Comparison of ENCODE assay signal across 22 cellular contexts in genomic region chr3:52870471-52870870, GRCh38. TPM values are rescaled to one million over a fixed set of nuclear protein-coding genes. Genes with fewer than 3 reads are reported as not detected.
DNase-seq lines count a peak whose midpoint lies in the region; ATAC-seq, FAIRE-seq and TF ChIP-seq lines count a peak whose summit lies in the region.
"Had no signal": no experiment of that assay in that cellular context is flagged by ENCODE, and none has a peak within 500 bp of the region (broad histone marks: within the 10 kb centered on the region; RNA-seq: fewer than 3 reads in every experiment).

No MANE protein-coding gene starts in this region.

- DNase-seq in HTR-8/SVneo (ENCODE audit: insufficient read length, low spot score) (no peak), mesenchymal stem cell (no peak), mammary epithelial cell (no peak), RPMI8226 (no peak), 8988T (no peak)
- DNase-seq in stimulated activated effector memory CD8-positive, alpha-beta T cell treated with anti-CD3 and anti-CD28 coated beads, Interleukin-12 subunit alpha, Interleukin-12 subunit beta, amount 100 ng/mL, for 72 hours (ENCODE audit: low spot score in 2 of 2): no peak
- DNase-seq: Calu3; CD4-positive, alpha-beta memory T cell; DMS 273 treated with DMSO at 0.1 percent for 48 hours; DMS53; DND-41; EL; HCEC 1CT; IMR-90; KBM-7 had no signal

- CTCF ChIA-PET in mammary epithelial cell (lab: Charles Lee; ENCODE audit: low non-redundant PET): no interaction called here

- H2BK5ac ChIP-seq in mesenchymal stem cell (ENCODE audit: low read depth, low read length, poor library complexity, severe bottlenecking): no peak overlapping the region

- no peak overlapping the region for H2BK12ac ChIP-seq in mesenchymal stem cell (ENCODE audit: low read length in 2 of 2)

- H3K9me3 Mint-ChIP-seq in stimulated activated effector memory CD8-positive, alpha-beta T cell treated with anti-CD3 and anti-CD28 coated beads, Interleukin-12 subunit alpha, Interleukin-12 subunit beta, amount 100 ng/mL, for 72 hours: peaks cover 2% of the 10 kb centered on the region

- H3K4ac ChIP-seq in mesenchymal stem cell (ENCODE audit: low read depth in 1 of 2, low read length in 2 of 2): no peak overlapping the region

- WGBS in mesenchymal stem cell: 98% methylated on average over 10 of the region's 10 CpGs
- 100% methylated on average over 9 of the region's 10 CpGs for WGBS in mammary epithelial cell (ENCODE audit: low coverage, missing lambda C conversion rate)

- no peak for ATAC-seq in stimulated activated effector memory CD8-positive, alpha-beta T cell treated with anti-CD3 and anti-CD28 coated beads, Interleukin-12 subunit alpha, Interleukin-12 subunit beta, amount 100 ng/mL, for 72 hours
- ATAC-seq: GM12878 had no signal

- H2AFZ ChIP-seq in mesenchymal stem cell (ENCODE audit: low read depth, low read length) (no peak overlapping the region), mammary epithelial cell (ENCODE audit: low read depth, low read length) (no peak overlapping the region)

- H3K4me1 ChIP-seq in BLaER1 (peaks cover 42% of the 10 kb centered on the region), mesenchymal stem cell (ENCODE audit: control insufficient read depth, insufficient read depth, low read depth, low read length) (no peaks in the 10 kb centered on the region), mammary epithelial cell (ENCODE audit: insufficient read depth, low read length) (no peaks in the 10 kb centered on the region)

- no peak overlapping the region for H2AK5ac ChIP-seq in mesenchymal stem cell (ENCODE audit: low read length, severe bottlenecking)

- in situ Hi-C loops in mammary epithelial cell (cut with MboI; ENCODE audit: low sequenced_read_pairs in 2 of 2): no loop called here

- no peak overlapping the region for H3K23ac ChIP-seq in mesenchymal stem cell (ENCODE audit: low read length in 2 of 2)

- H4K20me1 ChIP-seq in BLaER1 (peaks cover 54% of the 10 kb centered on the region), mammary epithelial cell (ENCODE audit: insufficient read depth, low read length) (no peaks in the 10 kb centered on the region)

- H3K18ac ChIP-seq in mesenchymal stem cell (ENCODE audit: low read depth in 1 of 2, low read length in 2 of 2): no peak overlapping the region

- H3K14ac ChIP-seq in mesenchymal stem cell (ENCODE audit: low read length in 2 of 2): no peak overlapping the region

- BruUV-seq in mammary epithelial cell (replicated peaks; lab: Mats Ljungman, UMichigan): no TSS peak

- TF ChIP-seq CTCF in mammary epithelial cell (conservative IDR thresholded peaks at IDR 0.05 in 1 of 2, IDR thresholded peaks at IDR 0.05 in 1 of 2; ENCODE audit: extremely low read depth in 1 of 2, insufficient read depth in 1 of 2, low read depth in 1 of 2, low read length in 2 of 2): no peak

- no peak overlapping the region for H2BK15ac ChIP-seq in mesenchymal stem cell (ENCODE audit: low read depth, poor library complexity, severe bottlenecking)

- peaks cover 5% of the 10 kb centered on the region for H3K36me3 Mint-ChIP-seq in stimulated activated effector memory CD8-positive, alpha-beta T cell treated with anti-CD3 and anti-CD28 coated beads, Interleukin-12 subunit alpha, Interleukin-12 subunit beta, amount 100 ng/mL, for 72 hours

- peaks cover 53% of the 10 kb centered on the region for H3K4me1 Mint-ChIP-seq in stimulated activated effector memory CD8-positive, alpha-beta T cell treated with anti-CD3 and anti-CD28 coated beads, Interleukin-12 subunit alpha, Interleukin-12 subunit beta, amount 100 ng/mL, for 72 hours

- H4K91ac ChIP-seq in mesenchymal stem cell (ENCODE audit: low read length): peak overlapping the region; percentile 12

- H3K4me2 ChIP-seq in BLaER1 (peak overlapping the region; percentile 31), mesenchymal stem cell (ENCODE audit: low read length, poor library complexity, severe bottlenecking) (no peak overlapping the region), mammary epithelial cell (ENCODE audit: insufficient read depth, low read depth, low read length) (no peak overlapping the region)

- H4K8ac ChIP-seq in mesenchymal stem cell (ENCODE audit: low read length): no peak overlapping the region

- H2BK120ac ChIP-seq in mesenchymal stem cell (ENCODE audit: low read depth, low read length): no peak overlapping the region

- dilution Hi-C loops in mammary epithelial cell (cut with HindIII; ENCODE audit: low sequenced_read_pairs): no loop called here

- H3K27me3 ChIP-seq in BLaER1: no peaks in the 10 kb centered on the region
- H3K27me3 ChIP-seq in mesenchymal stem cell (ENCODE audit: control insufficient read depth in 1 of 2, insufficient read depth in 1 of 2, low read length in 2 of 2): no peaks in the 10 kb centered on the region
- no peaks in the 10 kb centered on the region for H3K27me3 ChIP-seq in mammary epithelial cell (ENCODE audit: insufficient read depth, low read length)

- H3K27ac ChIP-seq in BLaER1 (0 out of 2 replicates have a peak overlapping the region, but pooled peaks have one; percentile 29), mesenchymal stem cell (ENCODE audit: low read length, poor library complexity, severe bottlenecking) (no peak overlapping the region), mammary epithelial cell (ENCODE audit: insufficient read depth, low read depth, low read length) (no peak overlapping the region)

- intact Hi-C loops in mammary epithelial cell (cut with micrococcal nuclease): no loop called here

- peak overlapping the region; percentile 69 for H3K27ac Mint-ChIP-seq in stimulated activated effector memory CD8-positive, alpha-beta T cell treated with anti-CD3 and anti-CD28 coated beads, Interleukin-12 subunit alpha, Interleukin-12 subunit beta, amount 100 ng/mL, for 72 hours
- H3K27ac Mint-ChIP-seq: B cell had no signal

- H3K9me3 ChIP-seq in BLaER1 (peaks cover 20% of the 10 kb centered on the region), mesenchymal stem cell (ENCODE audit: control insufficient read depth, low read length) (no peaks in the 10 kb centered on the region), mammary epithelial cell (replicated peaks; ENCODE audit: insufficient read depth, low read length) (no peaks in the 10 kb centered on the region)

- H3K9ac ChIP-seq in BLaER1 (no peak overlapping the region), mesenchymal stem cell (ENCODE audit: low read length) (no peak overlapping the region), mammary epithelial cell (ENCODE audit: insufficient read depth, low read length) (no peak overlapping the region)

- H3K79me1 ChIP-seq in mesenchymal stem cell (replicated peaks; ENCODE audit: low read length, poor library complexity, severe bottlenecking): peaks cover 40% of the 10 kb centered on the region

- H3K4me3 ChIP-seq in BLaER1 (no peak overlapping the region), mesenchymal stem cell (ENCODE audit: insufficient read depth in 1 of 2, low read depth in 1 of 2, low read length in 2 of 2) (no peak overlapping the region), mammary epithelial cell (replicated peaks in 1 of 3; ENCODE audit: insufficient read depth in 1 of 3, low read depth in 2 of 3, low read length in 3 of 3) (no peak overlapping the region)
- H3K4me3 ChIP-seq: GM12878 had no signal

- H3K4me3 Mint-ChIP-seq in stimulated activated effector memory CD8-positive, alpha-beta T cell treated with anti-CD3 and anti-CD28 coated beads, Interleukin-12 subunit alpha, Interleukin-12 subunit beta, amount 100 ng/mL, for 72 hours: no peak overlapping the region
- H3K4me3 Mint-ChIP-seq: B cell; CD14-positive monocyte; CD4-positive, alpha-beta memory T cell had no signal

- peaks cover 17% of the 10 kb centered on the region for H3K79me2 ChIP-seq in mammary epithelial cell (ENCODE audit: insufficient read depth, low read length)

- peak; percentile 38 for FAIRE-seq in HTR-8/SVneo (lab: Jason Lieb, UNC)
- FAIRE-seq: GM12878, H54 had no signal

- H3K36me3 ChIP-seq in BLaER1: peaks cover 35% of the 10 kb centered on the region
- peaks cover 0 to 8% of the 10 kb centered on the region in 2 experiments for H3K36me3 ChIP-seq in mesenchymal stem cell (ENCODE audit: control insufficient read depth in 1 of 2, insufficient read depth in 2 of 2, low read depth in 1 of 2, low read length in 2 of 2)
- H3K36me3 ChIP-seq in mammary epithelial cell (ENCODE audit: insufficient read depth, low read length): no peaks in the 10 kb centered on the region

RNA-seq across cellular contexts. Expression of gene STIMATE, which starts 26.9 kb away (rescaled TPM):
- polyA plus RNA-seq in mesenchymal stem cell (2013, experiment 1 of 2): 17.9 TPM
- polyA plus RNA-seq in mesenchymal stem cell (2013, experiment 2 of 2): 16.0 TPM
- total RNA-seq in mammary epithelial cell: 10 to 100 TPM; 14.7 to 20.9 TPM
- polyA plus RNA-seq in mammary epithelial cell: 12.1 TPM
- 19.7 TPM for polyA minus RNA-seq in mammary epithelial cell

RNA-seq across cellular contexts. Expression of gene MUSTN1, which starts 35.7 kb away (rescaled TPM):
- polyA plus RNA-seq in mesenchymal stem cell (2013, experiment 1 of 2): 0.48 TPM
- not detected for polyA plus RNA-seq in mesenchymal stem cell (2013, experiment 2 of 2)
- total RNA-seq in mammary epithelial cell: not detected
- polyA plus RNA-seq in mammary epithelial cell: 0.18 TPM
- polyA minus RNA-seq in mammary epithelial cell: not detected
- total RNA-seq: G401, HT-29, IMR-90 had no signal
- polyA plus RNA-seq: CD4-positive, alpha-beta memory T cell; IMR-90 had no signal

RNA-seq across cellular contexts. Expression of gene ITIH4, which starts 40.0 kb away (rescaled TPM):
- 0.80 TPM for polyA plus RNA-seq in mesenchymal stem cell (2013, experiment 1 of 2)
- polyA plus RNA-seq in mesenchymal stem cell (2013, experiment 2 of 2): 0.93 TPM
- 1 to 10 TPM; 2.0 to 2.1 TPM for total RNA-seq in mammary epithelial cell
- 0.88 TPM for polyA plus RNA-seq in mammary epithelial cell
- polyA minus RNA-seq in mammary epithelial cell: not detected
- total RNA-seq: HT-29 had no signal
